ENCODE assay signal across 8 cellular contexts in the genomic region with DNA sequence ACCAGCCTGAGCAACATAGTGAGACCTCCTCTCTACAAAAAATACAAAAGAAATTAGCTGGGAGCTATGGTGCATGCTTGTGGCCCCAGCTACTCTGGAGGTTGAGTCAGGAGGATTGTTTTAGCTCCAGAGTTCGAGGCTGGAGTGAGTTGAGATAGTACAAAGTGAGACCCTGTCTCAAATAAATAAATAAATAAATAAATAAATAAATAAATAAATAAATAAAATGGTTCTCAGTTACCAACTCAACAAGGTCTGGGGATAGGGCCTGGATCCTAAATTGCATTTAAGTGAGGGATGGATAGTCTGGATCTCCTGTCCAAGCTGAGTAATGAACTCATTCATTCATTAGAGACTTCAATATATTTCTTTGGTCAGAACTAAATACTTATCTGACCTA.
"Had no signal": no experiment of that assay in that cellular context is flagged by ENCODE, and none has a peak within 500 bp of the region (broad histone marks: within the 10 kb centered on the region; RNA-seq: fewer than 3 reads in every experiment).

No MANE protein-coding gene starts in this region.

- H3K4me2 ChIP-seq: KMS-11 had no signal

- H3K4me3 ChIP-seq: K562 had no signal

- DNase-seq: IMR-90, KBM-7, KG1 had no signal

- ATAC-seq: HepG2, K562 had no signal

- H3K27ac ChIP-seq: HL-60, KMS-11 had no signal

- FAIRE-seq: HepG2, HTR-8/SVneo, K562 had no signal
